Comparison of ENCODE assay signal across 14 cellular contexts in the genomic region with DNA sequence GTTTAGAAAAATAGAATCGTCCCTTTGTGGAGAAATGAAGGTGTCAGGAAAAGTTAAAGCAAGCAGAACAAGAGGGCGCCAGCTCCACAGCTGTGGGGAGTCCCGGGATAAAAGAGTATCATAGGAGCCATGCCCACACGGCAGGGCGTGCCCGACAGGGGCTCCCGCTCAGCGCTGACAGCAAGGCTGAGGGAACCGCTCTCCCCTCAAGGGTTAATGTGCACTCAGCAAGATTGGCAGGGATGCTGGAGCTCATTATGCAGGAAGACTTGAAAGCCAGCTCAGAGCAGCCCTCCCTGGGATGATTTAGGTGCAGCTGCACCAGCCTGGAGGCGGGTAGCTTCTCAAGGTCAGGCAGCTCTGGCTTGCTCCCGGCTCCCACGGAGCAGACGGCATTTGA.
"Had no signal": no experiment of that assay in that cellular context is flagged by ENCODE, and none has a peak within 500 bp of the region (broad histone marks: within the 10 kb centered on the region; RNA-seq: fewer than 3 reads in every experiment).

No MANE protein-coding gene starts in this region.

- H3K36me3 ChIP-seq: brain microvascular endothelial cell, thyroid gland, uterus had no signal

- ATAC-seq: esophagus mucosa, mucosa of descending colon, natural killer cell had no signal

- H3K4me3 ChIP-seq: lung, mucosa of descending colon, thyroid gland, uterus had no signal

- H3K4me1 ChIP-seq: thyroid gland, uterus had no signal

- DNase-seq: activated B cell treated with CpG ODN at 0.5 μM for 24 hours; activated CD4-positive, alpha-beta T cell treated with anti-CD3 and anti-CD28 coated beads, Interleukin-2, amount 10 ng/mL, durations not matched to agents 24 days and 14 days; activated T-cell treated with anti-CD3 and anti-CD28 coated beads, Interleukin-2, amount 50 U/mL, for 1 hour; brain microvascular endothelial cell; cerebellar nuclear complex; mucosa of descending colon; natural killer cell; stimulated activated CD4-positive, alpha-beta T cell treated with anti-CD3 and anti-CD28 coated beads, Interleukin-15, amount 100 ng/mL, for 24 hours; stimulated activated CD4-positive, alpha-beta T cell treated with anti-CD3 and anti-CD28 coated beads, Interleukin-4, amount 100 ng/mL, for 24 hours; T-helper 2 cell; thyroid gland; uterus had no signal

- H3K27me3 ChIP-seq: brain microvascular endothelial cell, thyroid gland, uterus had no signal

- H3K9me3 ChIP-seq: mucosa of descending colon, thyroid gland, uterus had no signal
